In the genomic region with DNA sequence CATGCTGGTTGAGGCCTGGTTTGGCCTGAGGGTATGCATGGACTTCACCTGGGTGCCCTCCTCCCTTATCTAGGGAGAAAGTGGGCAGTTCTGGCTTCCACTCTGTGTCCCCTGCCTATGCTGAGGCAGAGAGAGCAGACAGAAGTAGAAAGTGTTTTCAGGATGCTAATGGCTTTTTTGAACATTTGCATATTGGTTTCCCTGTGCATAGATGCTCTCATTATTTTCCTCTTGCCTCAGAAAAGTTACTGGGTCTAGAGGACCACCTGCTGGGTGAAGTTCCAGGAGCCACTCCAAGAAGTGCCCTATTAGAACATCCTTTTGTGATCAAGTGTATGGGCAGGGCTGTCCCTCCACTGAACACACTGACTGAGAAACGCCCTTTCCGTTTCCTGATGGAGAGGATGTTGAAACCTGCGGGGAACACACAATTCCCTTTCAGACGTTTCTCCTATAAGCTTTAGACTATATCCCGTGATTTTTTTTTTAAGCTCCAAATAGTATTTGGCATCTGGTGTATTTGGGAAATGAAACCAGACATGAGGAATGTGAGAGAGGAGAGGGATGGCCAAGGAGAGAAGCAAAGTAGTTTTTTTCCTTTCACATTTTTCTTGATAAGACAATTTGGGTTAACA, we compare ENCODE assay signal across 8 cellular contexts.
DNase-seq lines count a peak whose midpoint lies in the region; ATAC-seq and TF ChIP-seq lines count a peak whose summit lies in the region.
"Had no signal": no experiment of that assay in that cellular context is flagged by ENCODE, and none has a peak within 500 bp of the region (broad histone marks: within the 10 kb centered on the region; RNA-seq: fewer than 3 reads in every experiment).

No MANE protein-coding gene starts in this region.

- H3K4me3 ChIP-seq in right cardiac atrium (ENCODE audit: low read length) (no peak overlapping the region), upper lobe of right lung (no peak overlapping the region)

- 10% methylated on average over 5 of the region's 5 CpGs for WGBS in right cardiac atrium

- intact Hi-C loops in right cardiac atrium (cut with DNase I): loop anchor here in 2 of 4 donors (5.0 kb wide), 2 partner anchors 63 to 128 kb away; no protein-coding TSS in a partner anchor
- intact Hi-C loops in upper lobe of right lung (cut with DNase I): no loop called here

- peaks cover 24% of the 10 kb centered on the region for H3K4me1 ChIP-seq in right cardiac atrium (ENCODE audit: control insufficient read depth, insufficient read depth, low read length)
- H3K4me1 ChIP-seq in upper lobe of right lung: peaks cover 48% of the 10 kb centered on the region

- H3K36me3 ChIP-seq in upper lobe of right lung: no peaks in the 10 kb centered on the region

- DNase-seq in RWPE1 (ENCODE audit: low spot score) (no peak), right cardiac atrium (peak in 1 of 3 donors; percentile 54), upper lobe of right lung (no peak), HT-29 (ENCODE audit: low spot score) (no peak), DMS153 treated with DMSO at 0.1 percent for 48 hours (lab: John Stamatoyannopoulos, UW; ENCODE audit: unreplicated experiment) (no peak), retina (no peak)
- DNase-seq: activated CD8-positive, alpha-beta memory T cell treated with anti-CD3 and anti-CD28 coated beads for 24 hours had no signal

- H3K27ac ChIP-seq in RWPE1: peak overlapping the region; percentile 58
- peak overlapping the region; percentile 99 for H3K27ac ChIP-seq in right cardiac atrium (ENCODE audit: low read length)
- peak overlapping the region; percentile 88 for H3K27ac ChIP-seq in upper lobe of right lung

- no peaks in the 10 kb centered on the region for H3K9me3 ChIP-seq in right cardiac atrium (ENCODE audit: control insufficient read depth, low read length)
- H3K9me3 ChIP-seq in upper lobe of right lung: no peaks in the 10 kb centered on the region

- peak; percentile 73 for ATAC-seq in GM21723 (IDR thresholded peaks at IDR 0.05; ENCODE audit: unreplicated experiment)
- peak; percentile 77 to 89 for ATAC-seq in right cardiac atrium
- peak; percentile 80 for ATAC-seq in upper lobe of right lung

- POLR2A ChIA-PET in RWPE1 (lab: Yijun Ruan, JAX; ENCODE audit: low non-redundant PET): no interaction called here

- H3K27me3 ChIP-seq in right cardiac atrium (ENCODE audit: control insufficient read depth, insufficient read depth) (no peaks in the 10 kb centered on the region), upper lobe of right lung (no peaks in the 10 kb centered on the region)

- CTCF ChIA-PET in RWPE1 (lab: Yijun Ruan, JAX): no interaction called here

- no peak for TF ChIP-seq CTCF in RWPE1 (conservative IDR thresholded peaks at IDR 0.05; ENCODE audit: low read depth)
- no peak for TF ChIP-seq CTCF in upper lobe of right lung (IDR thresholded peaks at IDR 0.05)
